14 cellular contexts compared by ENCODE assay signal in the genomic region with DNA sequence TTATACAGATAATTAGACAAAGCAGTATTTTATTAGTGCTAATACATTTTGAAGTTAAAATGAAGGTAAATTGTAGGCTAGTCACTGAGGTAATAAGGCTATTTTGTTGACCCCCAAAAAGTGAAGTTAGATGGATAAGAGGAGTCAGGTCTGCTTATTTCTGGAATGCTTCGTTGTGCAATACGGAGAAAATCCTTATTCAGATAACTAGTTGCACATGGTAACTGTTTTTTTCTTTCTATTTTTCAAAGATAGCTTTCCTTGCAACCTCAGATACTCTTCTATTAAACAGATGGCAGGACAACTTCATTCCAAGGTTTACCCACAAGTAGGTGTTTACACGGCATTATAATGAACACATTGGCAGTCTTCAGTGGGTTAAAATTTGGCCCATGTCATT.
DNase-seq lines count a peak whose midpoint lies in the region; ATAC-seq and TF ChIP-seq lines count a peak whose summit lies in the region.
"Had no signal": no experiment of that assay in that cellular context is flagged by ENCODE, and none has a peak within 500 bp of the region (broad histone marks: within the 10 kb centered on the region; RNA-seq: fewer than 3 reads in every experiment).

No MANE protein-coding gene starts in this region.

- no peak for TF ChIP-seq POLR2A in stomach (IDR thresholded peaks at IDR 0.05)

- POLR2A ChIA-PET in PC-3 (lab: Charles Lee; ENCODE audit: unreplicated experiment): no interaction called here

- TF ChIP-seq EP300 in stomach (IDR thresholded peaks at IDR 0.05): no peak

- no peaks in the 10 kb centered on the region for H3K27me3 ChIP-seq in PC-3 (ENCODE audit: low read length)
- H3K27me3 ChIP-seq in stomach: peaks cover 0 to 54% (median 4%) of the 10 kb centered on the region in 3 donors
- H3K27me3 ChIP-seq: Peyer's patch had no signal

- BruUV-seq in PC-3 (replicated peaks; lab: Mats Ljungman, UMichigan): no TSS peak

- no peaks in the 10 kb centered on the region for H3K9me2 ChIP-seq in PC-3 (replicated peaks; ENCODE audit: low read length)

- H3K36me3 ChIP-seq in PC-3 (ENCODE audit: low read depth, low read length) (no peaks in the 10 kb centered on the region), stomach (no peaks in the 10 kb centered on the region)
- H3K36me3 ChIP-seq: Peyer's patch had no signal

- no peaks in the 10 kb centered on the region for H3K9me3 ChIP-seq in PC-3 (ENCODE audit: low read length)
- no peaks in the 10 kb centered on the region for H3K9me3 ChIP-seq in stomach
- H3K9me3 ChIP-seq: Peyer's patch had no signal

- H3F3A ChIP-seq in PC-3 (ENCODE audit: low read length, unreplicated experiment): no peaks in the 10 kb centered on the region

- H3K27ac ChIP-seq in PC-3 (ENCODE audit: low read length) (no peak overlapping the region), stomach (no peak overlapping the region)
- H3K27ac ChIP-seq: Peyer's patch had no signal

- intact Hi-C loops in PC-3 (cut with micrococcal nuclease): no loop called here
- intact Hi-C loops in sciatic nerve (cut with DNase I): no loop called here
- intact Hi-C loops in stomach (cut with DNase I; ENCODE audit: low total_unique reads): no loop called here
- intact Hi-C loops in Right ventricle myocardium inferior (cut with DNase I): no loop called here

- H3K4me1 ChIP-seq in PC-3 (ENCODE audit: insufficient read depth, low read length) (peaks cover 14% of the 10 kb centered on the region; the same call in 1 of the 2 replicates), stomach (peaks cover 0 to 7% (median 0%) of the 10 kb centered on the region in 4 donors)
- H3K4me1 ChIP-seq: Peyer's patch had no signal

- no peak overlapping the region for H3K4me3 ChIP-seq in PC-3 (ENCODE audit: low read length)
- no peak overlapping the region for H3K4me3 ChIP-seq in stomach
- H3K4me3 ChIP-seq: K562, Peyer's patch had no signal

- CTCF ChIA-PET in PC-3 (lab: Charles Lee): interaction anchor here (0.5 kb wide), 1 partner anchor 47 kb away, joined by 4 read pairs; no protein-coding TSS in a partner anchor

- 0 out of 2 replicates have a peak overlapping the region, but pooled peaks have one; percentile 23 for H2AFZ ChIP-seq in PC-3 (ENCODE audit: low read length)

- ATAC-seq in PC-3: no peak
- peak; percentile 13 for ATAC-seq in sciatic nerve
- ATAC-seq in GM18868 (IDR thresholded peaks at IDR 0.05; ENCODE audit: unreplicated experiment): no peak
- no peak for ATAC-seq in GM18520 (IDR thresholded peaks at IDR 0.05; ENCODE audit: unreplicated experiment)
- ATAC-seq in Right ventricle myocardium inferior: no peak
- ATAC-seq: K562 had no signal

- H4K20me1 ChIP-seq in PC-3 (ENCODE audit: low read length): no peaks in the 10 kb centered on the region

- H3K79me2 ChIP-seq in PC-3 (ENCODE audit: low read length): no peaks in the 10 kb centered on the region

- DNase-seq in AG08395 (ENCODE audit: low spot score): peak; percentile 28
- no peak for DNase-seq in PC-3
- peak; percentile 55 for DNase-seq in fibroblast of peridontal ligament (ENCODE audit: extremely low read depth)
- DNase-seq in sciatic nerve (ENCODE audit: low spot score): no peak
- DNase-seq in stomach: no peak
- DNase-seq in Right ventricle myocardium inferior (ENCODE audit: missing footprints): no peak
- DNase-seq: DND-41, HCEC 1CT, NCI-H1105, NCI-H2081, Peyer's patch had no signal

- TF ChIP-seq CTCF in PC-3 (conservative IDR thresholded peaks at IDR 0.05; ENCODE audit: low read depth, low read length) (no peak), stomach (IDR thresholded peaks at IDR 0.05) (no peak)

- H3K9ac ChIP-seq in PC-3 (ENCODE audit: low read length): no peak overlapping the region

- no peak overlapping the region for H3K4me2 ChIP-seq in PC-3 (ENCODE audit: low read length)

- WGBS in stomach, 5 donors: 70 to 100% (median 87%) methylated on average over 3 of the region's 3 CpGs

Comparison
In these comparisons a context has a peak if more than half of its experiments do, and no peak if none do; other contexts are left out.
1. DNase-seq: peak in AG08395 (single experiment) and fibroblast of peridontal ligament (single experiment); none in PC-3 (single experiment), sciatic nerve (single experiment), stomach (single experiment) and Right ventricle myocardium inferior (single experiment).